ENCODE assay signal across 1 cellular context in the genomic region with DNA sequence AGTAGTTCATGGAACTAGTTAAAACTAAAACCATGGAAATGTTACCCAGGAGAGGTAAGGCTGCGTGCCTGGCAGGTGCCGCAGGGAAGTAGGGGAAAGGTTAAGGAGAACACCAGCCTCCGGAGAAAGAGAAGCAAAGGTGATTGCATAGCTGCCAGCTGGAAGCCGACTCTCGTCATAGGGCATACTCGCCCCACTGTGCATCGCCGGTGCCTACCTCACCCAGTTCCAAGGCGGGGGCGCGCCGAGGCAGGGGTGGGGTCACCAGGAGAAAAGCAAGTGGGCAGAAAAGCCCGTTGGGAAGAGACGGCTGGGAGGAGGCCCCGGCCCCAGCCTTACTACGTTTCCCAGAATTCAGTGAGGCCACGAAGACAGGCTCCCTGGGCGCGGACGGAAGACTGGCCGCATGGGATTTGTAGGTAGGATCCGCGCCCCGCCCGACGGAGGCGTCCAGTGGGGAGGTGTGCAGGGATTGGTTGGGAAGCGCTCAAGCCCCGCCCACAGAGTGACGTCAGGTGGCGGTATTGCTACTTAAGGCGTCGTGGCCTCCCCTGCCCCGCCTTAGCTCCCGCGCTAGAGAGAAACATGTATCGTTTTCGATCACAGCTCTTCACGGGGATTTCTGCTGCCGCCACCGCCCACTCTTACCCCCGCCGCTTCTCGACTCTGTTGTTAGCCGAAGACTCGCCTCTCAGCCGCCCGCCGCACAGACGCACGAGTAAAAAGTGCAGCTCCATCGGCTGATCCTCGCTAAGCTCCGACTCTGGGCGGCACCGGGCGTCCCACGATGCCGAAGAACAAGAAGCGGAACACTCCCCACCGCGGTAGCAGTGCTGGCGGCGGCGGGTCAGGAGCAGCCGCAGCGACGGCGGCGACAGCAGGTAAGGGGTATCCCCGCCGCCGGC.
TF ChIP-seq lines count a peak whose summit lies in the region.

A gene with protein sequence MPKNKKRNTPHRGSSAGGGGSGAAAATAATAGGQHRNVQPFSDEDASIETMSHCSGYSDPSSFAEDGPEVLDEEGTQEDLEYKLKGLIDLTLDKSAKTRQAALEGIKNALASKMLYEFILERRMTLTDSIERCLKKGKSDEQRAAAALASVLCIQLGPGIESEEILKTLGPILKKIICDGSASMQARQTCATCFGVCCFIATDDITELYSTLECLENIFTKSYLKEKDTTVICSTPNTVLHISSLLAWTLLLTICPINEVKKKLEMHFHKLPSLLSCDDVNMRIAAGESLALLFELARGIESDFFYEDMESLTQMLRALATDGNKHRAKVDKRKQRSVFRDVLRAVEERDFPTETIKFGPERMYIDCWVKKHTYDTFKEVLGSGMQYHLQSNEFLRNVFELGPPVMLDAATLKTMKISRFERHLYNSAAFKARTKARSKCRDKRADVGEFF (plus strand): TSS at position 559 of the 905 bp plus-strand sequence. CDS start 229 bp downstream, at position 788.

TF ChIP-seq in HepG2, 621 proteins besides CTCF, POLR2A, EP300 and RAD21 (continued from another document and continues in another):
- TF ChIP-seq, protein P1, sequence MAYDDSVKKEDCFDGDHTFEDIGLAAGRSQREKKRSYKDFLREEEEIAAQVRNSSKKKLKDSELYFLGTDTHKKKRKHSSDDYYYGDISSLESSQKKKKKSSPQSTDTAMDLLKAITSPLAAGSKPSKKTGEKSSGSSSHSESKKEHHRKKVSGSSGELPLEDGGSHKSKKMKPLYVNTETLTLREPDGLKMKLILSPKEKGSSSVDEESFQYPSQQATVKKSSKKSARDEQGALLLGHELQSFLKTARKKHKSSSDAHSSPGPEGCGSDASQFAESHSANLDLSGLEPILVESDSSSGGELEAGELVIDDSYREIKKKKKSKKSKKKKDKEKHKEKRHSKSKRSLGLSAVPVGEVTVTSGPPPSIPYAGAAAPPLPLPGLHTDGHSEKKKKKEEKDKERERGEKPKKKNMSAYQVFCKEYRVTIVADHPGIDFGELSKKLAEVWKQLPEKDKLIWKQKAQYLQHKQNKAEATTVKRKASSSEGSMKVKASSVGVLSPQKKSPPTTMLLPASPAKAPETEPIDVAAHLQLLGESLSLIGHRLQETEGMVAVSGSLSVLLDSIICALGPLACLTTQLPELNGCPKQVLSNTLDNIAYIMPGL (CRISPR knock-in tag; IDR thresholded peaks at IDR 0.05; ENCODE audit: borderline replicate concordance in 1 of 2, low read depth in 1 of 2) = peak in 1 of 2 experiments; percentile 60; a peak in 2 of 4 replicates
- TF ChIP-seq PTBP1 (IDR thresholded peaks at IDR 0.05; ENCODE audit: low read depth, low read length, poor library complexity, severe bottlenecking) (no peak), ZSCAN20 (CRISPR knock-in tag; IDR thresholded peaks at IDR 0.05; ENCODE audit: borderline replicate concordance) (peak; percentile 70; the same call in 1 of the 2 replicates), AHR (CRISPR knock-in tag; IDR thresholded peaks at IDR 0.05) (peak; percentile 17; the same call in 1 of the 2 replicates), HOXD1 (CRISPR knock-in tag; IDR thresholded peaks at IDR 0.05) (0 out of 2 replicates have a peak, but pooled peaks have one; percentile 19), NKX3-1 (CRISPR knock-in tag; IDR thresholded peaks at IDR 0.05) (no peak), ZNF24 (IDR thresholded peaks at IDR 0.05) (no peak), HDAC6 (IDR thresholded peaks at IDR 0.05; ENCODE audit: low read depth, low read length) (no peak), MZF1 (CRISPR knock-in tag; IDR thresholded peaks at IDR 0.05; ENCODE audit: borderline replicate concordance) (no peak), GLI4 (CRISPR knock-in tag; IDR thresholded peaks at IDR 0.05; ENCODE audit: borderline replicate concordance) (peak; percentile 27; the same call in 1 of the 2 replicates), NFKBIZ (CRISPR knock-in tag; IDR thresholded peaks at IDR 0.05) (no peak), MEIS2 (CRISPR knock-in tag; IDR thresholded peaks at IDR 0.05) (no peak), TCF12 (IDR thresholded peaks at IDR 0.05) (no peak), TCF12 (CRISPR knock-in tag; IDR thresholded peaks at IDR 0.05) (no peak), ZNF558 (CRISPR knock-in tag; IDR thresholded peaks at IDR 0.05; ENCODE audit: borderline replicate concordance) (0 out of 2 replicates have a peak, but pooled peaks have one; percentile 81), ZNF543 (CRISPR knock-in tag; IDR thresholded peaks at IDR 0.05) (peak; percentile 23; the same call in 1 of the 2 replicates), NFYC (CRISPR knock-in tag; IDR thresholded peaks at IDR 0.05) (peak; percentile 83), MEIS1 (CRISPR knock-in tag; IDR thresholded peaks at IDR 0.05; ENCODE audit: borderline replicate concordance) (peak; percentile 4), NCOR1 (IDR thresholded peaks at IDR 0.05; ENCODE audit: borderline replicate concordance, low read length) (peak; percentile 24; the same call in 1 of the 2 replicates), ZNF660 (CRISPR knock-in tag; IDR thresholded peaks at IDR 0.05; ENCODE audit: borderline replicate concordance, low read depth) (no peak), ZBTB21 (CRISPR knock-in tag; IDR thresholded peaks at IDR 0.05) (no peak), MXI1 (IDR thresholded peaks at IDR 0.05; ENCODE audit: borderline replicate concordance, low read depth, low read length) (no peak; the same call in 1 of the 3 replicates), NRL (CRISPR knock-in tag; IDR thresholded peaks at IDR 0.05; ENCODE audit: borderline replicate concordance) (0 out of 2 replicates have a peak, but pooled peaks have one; percentile 8), ZNF557 (CRISPR knock-in tag; IDR thresholded peaks at IDR 0.05) (0 out of 2 replicates have a peak, but pooled peaks have one; percentile 67), ZNF143 (CRISPR knock-in tag; IDR thresholded peaks at IDR 0.05) (peak; percentile 88), ZNF556 (CRISPR knock-in tag; IDR thresholded peaks at IDR 0.05; ENCODE audit: borderline replicate concordance) (no peak), RFX1 (IDR thresholded peaks at IDR 0.05) (no peak), IRF2 (CRISPR knock-in tag; IDR thresholded peaks at IDR 0.05) (no peak; the same call in 1 of the 2 replicates), SOX13 (IDR thresholded peaks at IDR 0.05) (no peak), SOX13 (CRISPR knock-in tag; conservative IDR thresholded peaks at IDR 0.05 in 1 of 2, IDR thresholded peaks at IDR 0.05 in 1 of 2) (0 out of 4 replicates have a peak, but pooled peaks of 1 of the 2 experiments have one; percentile 10)
- TF ChIP-seq, protein P2, sequence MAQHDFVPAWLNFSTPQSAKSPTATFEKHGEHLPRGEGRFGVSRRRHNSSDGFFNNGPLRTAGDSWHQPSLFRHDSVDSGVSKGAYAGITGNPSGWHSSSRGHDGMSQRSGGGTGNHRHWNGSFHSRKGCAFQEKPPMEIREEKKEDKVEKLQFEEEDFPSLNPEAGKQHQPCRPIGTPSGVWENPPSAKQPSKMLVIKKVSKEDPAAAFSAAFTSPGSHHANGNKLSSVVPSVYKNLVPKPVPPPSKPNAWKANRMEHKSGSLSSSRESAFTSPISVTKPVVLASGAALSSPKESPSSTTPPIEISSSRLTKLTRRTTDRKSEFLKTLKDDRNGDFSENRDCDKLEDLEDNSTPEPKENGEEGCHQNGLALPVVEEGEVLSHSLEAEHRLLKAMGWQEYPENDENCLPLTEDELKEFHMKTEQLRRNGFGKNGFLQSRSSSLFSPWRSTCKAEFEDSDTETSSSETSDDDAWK (CRISPR knock-in tag; IDR thresholded peaks at IDR 0.05) = no peak
- TF ChIP-seq, protein P3, sequence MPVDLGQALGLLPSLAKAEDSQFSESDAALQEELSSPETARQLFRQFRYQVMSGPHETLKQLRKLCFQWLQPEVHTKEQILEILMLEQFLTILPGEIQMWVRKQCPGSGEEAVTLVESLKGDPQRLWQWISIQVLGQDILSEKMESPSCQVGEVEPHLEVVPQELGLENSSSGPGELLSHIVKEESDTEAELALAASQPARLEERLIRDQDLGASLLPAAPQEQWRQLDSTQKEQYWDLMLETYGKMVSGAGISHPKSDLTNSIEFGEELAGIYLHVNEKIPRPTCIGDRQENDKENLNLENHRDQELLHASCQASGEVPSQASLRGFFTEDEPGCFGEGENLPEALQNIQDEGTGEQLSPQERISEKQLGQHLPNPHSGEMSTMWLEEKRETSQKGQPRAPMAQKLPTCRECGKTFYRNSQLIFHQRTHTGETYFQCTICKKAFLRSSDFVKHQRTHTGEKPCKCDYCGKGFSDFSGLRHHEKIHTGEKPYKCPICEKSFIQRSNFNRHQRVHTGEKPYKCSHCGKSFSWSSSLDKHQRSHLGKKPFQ (CRISPR knock-in tag; IDR thresholded peaks at IDR 0.05; ENCODE audit: insufficient replicate concordance) = peak; percentile 51
- TF ChIP-seq, protein P4, sequence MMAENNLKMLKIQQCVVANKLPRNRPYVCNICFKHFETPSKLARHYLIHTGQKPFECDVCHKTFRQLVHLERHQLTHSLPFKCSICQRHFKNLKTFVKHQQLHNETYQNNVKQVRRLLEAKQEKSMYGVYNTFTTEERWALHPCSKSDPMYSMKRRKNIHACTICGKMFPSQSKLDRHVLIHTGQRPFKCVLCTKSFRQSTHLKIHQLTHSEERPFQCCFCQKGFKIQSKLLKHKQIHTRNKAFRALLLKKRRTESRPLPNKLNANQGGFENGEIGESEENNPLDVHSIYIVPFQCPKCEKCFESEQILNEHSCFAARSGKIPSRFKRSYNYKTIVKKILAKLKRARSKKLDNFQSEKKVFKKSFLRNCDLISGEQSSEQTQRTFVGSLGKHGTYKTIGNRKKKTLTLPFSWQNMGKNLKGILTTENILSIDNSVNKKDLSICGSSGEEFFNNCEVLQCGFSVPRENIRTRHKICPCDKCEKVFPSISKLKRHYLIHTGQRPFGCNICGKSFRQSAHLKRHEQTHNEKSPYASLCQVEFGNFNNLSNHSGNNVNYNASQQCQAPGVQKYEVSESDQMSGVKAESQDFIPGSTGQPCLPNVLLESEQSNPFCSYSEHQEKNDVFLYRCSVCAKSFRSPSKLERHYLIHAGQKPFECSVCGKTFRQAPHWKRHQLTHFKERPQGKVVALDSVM (CRISPR knock-in tag; IDR thresholded peaks at IDR 0.05) = no peak
- TF ChIP-seq, protein P5, sequence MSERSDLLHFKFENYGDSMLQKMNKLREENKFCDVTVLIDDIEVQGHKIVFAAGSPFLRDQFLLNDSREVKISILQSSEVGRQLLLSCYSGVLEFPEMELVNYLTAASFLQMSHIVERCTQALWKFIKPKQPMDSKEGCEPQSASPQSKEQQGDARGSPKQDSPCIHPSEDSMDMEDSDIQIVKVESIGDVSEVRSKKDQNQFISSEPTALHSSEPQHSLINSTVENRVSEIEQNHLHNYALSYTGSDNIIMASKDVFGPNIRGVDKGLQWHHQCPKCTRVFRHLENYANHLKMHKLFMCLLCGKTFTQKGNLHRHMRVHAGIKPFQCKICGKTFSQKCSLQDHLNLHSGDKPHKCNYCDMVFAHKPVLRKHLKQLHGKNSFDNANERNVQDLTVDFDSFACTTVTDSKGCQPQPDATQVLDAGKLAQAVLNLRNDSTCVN (CRISPR knock-in tag; IDR thresholded peaks at IDR 0.05; ENCODE audit: borderline replicate concordance) = no peak
- TF ChIP-seq, protein P6, sequence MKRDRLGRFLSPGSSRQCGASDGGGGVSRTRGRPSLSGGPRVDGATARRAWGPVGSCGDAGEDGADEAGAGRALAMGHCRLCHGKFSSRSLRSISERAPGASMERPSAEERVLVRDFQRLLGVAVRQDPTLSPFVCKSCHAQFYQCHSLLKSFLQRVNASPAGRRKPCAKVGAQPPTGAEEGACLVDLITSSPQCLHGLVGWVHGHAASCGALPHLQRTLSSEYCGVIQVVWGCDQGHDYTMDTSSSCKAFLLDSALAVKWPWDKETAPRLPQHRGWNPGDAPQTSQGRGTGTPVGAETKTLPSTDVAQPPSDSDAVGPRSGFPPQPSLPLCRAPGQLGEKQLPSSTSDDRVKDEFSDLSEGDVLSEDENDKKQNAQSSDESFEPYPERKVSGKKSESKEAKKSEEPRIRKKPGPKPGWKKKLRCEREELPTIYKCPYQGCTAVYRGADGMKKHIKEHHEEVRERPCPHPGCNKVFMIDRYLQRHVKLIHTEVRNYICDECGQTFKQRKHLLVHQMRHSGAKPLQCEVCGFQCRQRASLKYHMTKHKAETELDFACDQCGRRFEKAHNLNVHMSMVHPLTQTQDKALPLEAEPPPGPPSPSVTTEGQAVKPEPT (CRISPR knock-in tag; IDR thresholded peaks at IDR 0.05; ENCODE audit: low read depth) = no peak
- TF ChIP-seq, protein P7, sequence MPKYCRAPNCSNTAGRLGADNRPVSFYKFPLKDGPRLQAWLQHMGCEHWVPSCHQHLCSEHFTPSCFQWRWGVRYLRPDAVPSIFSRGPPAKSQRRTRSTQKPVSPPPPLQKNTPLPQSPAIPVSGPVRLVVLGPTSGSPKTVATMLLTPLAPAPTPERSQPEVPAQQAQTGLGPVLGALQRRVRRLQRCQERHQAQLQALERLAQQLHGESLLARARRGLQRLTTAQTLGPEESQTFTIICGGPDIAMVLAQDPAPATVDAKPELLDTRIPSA (CRISPR knock-in tag; IDR thresholded peaks at IDR 0.05; ENCODE audit: borderline replicate concordance) = no peak
- TF ChIP-seq, protein P8, sequence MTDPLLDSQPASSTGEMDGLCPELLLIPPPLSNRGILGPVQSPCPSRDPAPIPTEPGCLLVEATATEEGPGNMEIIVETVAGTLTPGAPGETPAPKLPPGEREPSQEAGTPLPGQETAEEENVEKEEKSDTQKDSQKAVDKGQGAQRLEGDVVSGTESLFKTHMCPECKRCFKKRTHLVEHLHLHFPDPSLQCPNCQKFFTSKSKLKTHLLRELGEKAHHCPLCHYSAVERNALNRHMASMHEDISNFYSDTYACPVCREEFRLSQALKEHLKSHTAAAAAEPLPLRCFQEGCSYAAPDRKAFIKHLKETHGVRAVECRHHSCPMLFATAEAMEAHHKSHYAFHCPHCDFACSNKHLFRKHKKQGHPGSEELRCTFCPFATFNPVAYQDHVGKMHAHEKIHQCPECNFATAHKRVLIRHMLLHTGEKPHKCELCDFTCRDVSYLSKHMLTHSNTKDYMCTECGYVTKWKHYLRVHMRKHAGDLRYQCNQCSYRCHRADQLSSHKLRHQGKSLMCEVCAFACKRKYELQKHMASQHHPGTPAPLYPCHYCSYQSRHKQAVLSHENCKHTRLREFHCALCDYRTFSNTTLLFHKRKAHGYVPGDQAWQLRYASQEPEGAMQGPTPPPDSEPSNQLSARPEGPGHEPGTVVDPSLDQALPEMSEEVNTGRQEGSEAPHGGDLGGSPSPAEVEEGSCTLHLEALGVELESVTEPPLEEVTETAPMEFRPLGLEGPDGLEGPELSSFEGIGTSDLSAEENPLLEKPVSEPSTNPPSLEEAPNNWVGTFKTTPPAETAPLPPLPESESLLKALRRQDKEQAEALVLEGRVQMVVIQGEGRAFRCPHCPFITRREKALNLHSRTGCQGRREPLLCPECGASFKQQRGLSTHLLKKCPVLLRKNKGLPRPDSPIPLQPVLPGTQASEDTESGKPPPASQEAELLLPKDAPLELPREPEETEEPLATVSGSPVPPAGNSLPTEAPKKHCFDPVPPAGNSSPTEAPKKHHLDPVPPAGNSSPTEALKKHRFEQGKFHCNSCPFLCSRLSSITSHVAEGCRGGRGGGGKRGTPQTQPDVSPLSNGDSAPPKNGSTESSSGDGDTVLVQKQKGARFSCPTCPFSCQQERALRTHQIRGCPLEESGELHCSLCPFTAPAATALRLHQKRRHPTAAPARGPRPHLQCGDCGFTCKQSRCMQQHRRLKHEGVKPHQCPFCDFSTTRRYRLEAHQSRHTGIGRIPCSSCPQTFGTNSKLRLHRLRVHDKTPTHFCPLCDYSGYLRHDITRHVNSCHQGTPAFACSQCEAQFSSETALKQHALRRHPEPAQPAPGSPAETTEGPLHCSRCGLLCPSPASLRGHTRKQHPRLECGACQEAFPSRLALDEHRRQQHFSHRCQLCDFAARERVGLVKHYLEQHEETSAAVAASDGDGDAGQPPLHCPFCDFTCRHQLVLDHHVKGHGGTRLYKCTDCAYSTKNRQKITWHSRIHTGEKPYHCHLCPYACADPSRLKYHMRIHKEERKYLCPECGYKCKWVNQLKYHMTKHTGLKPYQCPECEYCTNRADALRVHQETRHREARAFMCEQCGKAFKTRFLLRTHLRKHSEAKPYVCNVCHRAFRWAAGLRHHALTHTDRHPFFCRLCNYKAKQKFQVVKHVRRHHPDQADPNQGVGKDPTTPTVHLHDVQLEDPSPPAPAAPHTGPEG (CRISPR knock-in tag; IDR thresholded peaks at IDR 0.05) = no peak
